33 cellular contexts compared by ENCODE assay signal in the genomic region with DNA sequence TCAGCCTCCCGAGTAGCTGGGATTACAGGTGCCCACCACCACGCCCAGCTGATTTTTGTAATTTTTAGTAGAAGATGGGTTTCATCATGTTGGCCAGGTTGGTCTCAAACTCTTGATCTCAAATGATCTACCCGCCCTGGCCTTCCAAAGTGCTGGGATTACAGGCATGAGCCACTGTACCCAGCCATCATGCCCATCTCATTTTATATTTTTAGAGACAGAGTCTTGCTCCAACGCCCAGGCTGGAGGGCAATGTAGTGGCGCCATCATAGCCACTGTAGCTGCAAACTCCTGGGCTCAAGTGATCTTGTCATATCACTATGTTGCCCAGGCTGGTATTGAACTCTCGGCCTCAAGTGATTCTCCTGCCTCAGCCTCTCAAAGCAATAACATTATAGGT.
"Had no signal": no experiment of that assay in that cellular context is flagged by ENCODE, and none has a peak within 500 bp of the region (broad histone marks: within the 10 kb centered on the region; RNA-seq: fewer than 3 reads in every experiment).

No MANE protein-coding gene starts in this region.

- H3K4me1 Mint-ChIP-seq: activated B cell treated with CpG ODN at 0.5 μM for 24 hours; activated naive CD4-positive, alpha-beta T cell treated with anti-CD3 and anti-CD28 coated beads, Interleukin-2, amount 50 U/mL, for 24 hours; endodermal cell had no signal

- H3K9me3 Mint-ChIP-seq: activated B cell treated with CpG ODN at 0.5 μM for 24 hours; activated CD8-positive, alpha-beta T cell treated with anti-CD3 and anti-CD28 coated beads for 36 hours; activated naive CD4-positive, alpha-beta T cell treated with anti-CD3 and anti-CD28 coated beads, Interleukin-2, amount 50 U/mL, for 24 hours; activated T-helper 1 cell treated with anti-CD3 and anti-CD28 coated beads, Interleukin-12 subunit alpha, Interleukin-12 subunit beta, Interleukin-2, Interleukin-4 antibody, amounts not matched to agents 30 ng/mL and 10 ng/mL and 1 ng/mL, durations not matched to agents 14 hours and 24 hours and 36 hours; activated T-helper 2 cell treated with anti-CD3 and anti-CD28 coated beads, Interferon-gamma antibody, Interleukin-2, Interleukin-4, amounts not matched to agents 10 μg/mL and 5 μg/mL and 100 μg/mL, durations not matched to agents 14 hours and 24 hours and 36 hours; dendritic cell treated with granulocyte-macrophage colony-stimulating factor and Interleukin-4, amounts not matched to agents 40 ng/mL and 50 ng/mL, for 4 days; endodermal cell; T-cell; T-helper 1 cell treated with Interleukin-12 subunit alpha and Interleukin-12 subunit beta and Interleukin-4 antibody, amounts not matched to agents 30 μg/mL and 1 μg/mL, for 36 hours; T-helper 2 cell treated with Interferon-gamma antibody and Interleukin-4, amounts not matched to agents 5 μg/mL and 100 μg/mL, for 36 hours had no signal

- H3K4me3 Mint-ChIP-seq: activated B cell treated with CpG ODN at 0.5 μM for 24 hours; activated CD8-positive, alpha-beta T cell treated with anti-CD3 and anti-CD28 coated beads for 36 hours; activated naive CD4-positive, alpha-beta T cell treated with anti-CD3 and anti-CD28 coated beads, Interleukin-2, amount 50 U/mL, for 24 hours; activated T-helper 1 cell treated with anti-CD3 and anti-CD28 coated beads, Interleukin-12 subunit alpha, Interleukin-12 subunit beta, Interleukin-2, Interleukin-4 antibody, amounts not matched to agents 30 ng/mL and 10 ng/mL and 1 ng/mL, durations not matched to agents 14 hours and 24 hours and 36 hours; dendritic cell treated with granulocyte-macrophage colony-stimulating factor and Interleukin-4, amounts not matched to agents 40 ng/mL and 50 ng/mL, for 4 days; endodermal cell; T-cell; T-helper 1 cell treated with Interleukin-12 subunit alpha and Interleukin-12 subunit beta and Interleukin-4 antibody, amounts not matched to agents 30 μg/mL and 1 μg/mL, for 36 hours; T-helper 2 cell treated with Interferon-gamma antibody and Interleukin-4, amounts not matched to agents 5 μg/mL and 100 μg/mL, for 36 hours had no signal

- H3K27ac Mint-ChIP-seq: activated B cell treated with CpG ODN at 0.5 μM for 24 hours; activated CD8-positive, alpha-beta T cell treated with anti-CD3 and anti-CD28 coated beads for 36 hours; activated naive CD4-positive, alpha-beta T cell treated with anti-CD3 and anti-CD28 coated beads, Interleukin-2, amount 50 U/mL, for 24 hours; activated T-helper 1 cell treated with anti-CD3 and anti-CD28 coated beads, Interleukin-12 subunit alpha, Interleukin-12 subunit beta, Interleukin-2, Interleukin-4 antibody, amounts not matched to agents 30 ng/mL and 10 ng/mL and 1 ng/mL, durations not matched to agents 14 hours and 24 hours and 36 hours; activated T-helper 2 cell treated with anti-CD3 and anti-CD28 coated beads, Interferon-gamma antibody, Interleukin-2, Interleukin-4, amounts not matched to agents 10 μg/mL and 5 μg/mL and 100 μg/mL, durations not matched to agents 14 hours and 24 hours and 36 hours; dendritic cell treated with granulocyte-macrophage colony-stimulating factor and Interleukin-4, amounts not matched to agents 40 ng/mL and 50 ng/mL, for 4 days; endodermal cell; T-cell; T-helper 1 cell treated with Interleukin-12 subunit alpha and Interleukin-12 subunit beta and Interleukin-4 antibody, amounts not matched to agents 30 μg/mL and 1 μg/mL, for 36 hours; T-helper 2 cell treated with Interferon-gamma antibody and Interleukin-4, amounts not matched to agents 5 μg/mL and 100 μg/mL, for 36 hours had no signal

- H3K27me3 Mint-ChIP-seq: activated B cell treated with CpG ODN at 0.5 μM for 24 hours; activated CD8-positive, alpha-beta T cell treated with anti-CD3 and anti-CD28 coated beads for 36 hours; activated naive CD4-positive, alpha-beta T cell treated with anti-CD3 and anti-CD28 coated beads, Interleukin-2, amount 50 U/mL, for 24 hours; dendritic cell treated with granulocyte-macrophage colony-stimulating factor and Interleukin-4, amounts not matched to agents 40 ng/mL and 50 ng/mL, for 4 days; T-cell had no signal

- DNase-seq: activated B cell treated with CpG ODN at 0.5 μM for 24 hours; activated CD4-positive, alpha-beta T cell treated with anti-CD3 and anti-CD28 coated beads for 48 hours; activated CD4-positive, alpha-beta T cell treated with anti-CD3 and anti-CD28 coated beads, Interleukin-2, amount 50 U/mL, for 1 hour; activated CD4-positive, alpha-beta T cell treated with anti-CD3 and anti-CD28 coated beads, Interleukin-2, amount 50 U/mL, for 48 hours; activated CD8-positive, alpha-beta memory T cell treated with anti-CD3 and anti-CD28 coated beads for 24 hours; activated CD8-positive, alpha-beta T cell treated with anti-CD3 and anti-CD28 coated beads for 36 hours; activated gamma-delta T cell; activated naive CD4-positive, alpha-beta T cell; activated T-cell treated with anti-CD3 and anti-CD28 coated beads, Interleukin-2, amount 50 U/mL, for 1 hour; activated T-cell treated with anti-CD3 and anti-CD28 coated beads, Interleukin-2, amount 50 U/mL, for 48 hours; adrenal gland; amygdala; aorta; body of pancreas; effector memory CD4-positive, alpha-beta T cell; endodermal cell; erythroblast; foreskin keratinocyte; gastrocnemius medialis; glutamatergic neuron; heart left ventricle; SW 1271; T-cell; T1000; WERI-Rb-1 had no signal

- ATAC-seq: activated CD4-positive, CD25-positive, alpha-beta regulatory T cell treated with anti-CD3 and anti-CD28 coated beads, Interleukin-2, amount 50 U/mL, for 24 hours; activated CD8-positive, alpha-beta T cell treated with anti-CD3 and anti-CD28 coated beads for 36 hours; body of pancreas; foreskin keratinocyte; gastrocnemius medialis; heart left ventricle; T-cell had no signal

- H3K9me3 ChIP-seq: adrenal gland, body of pancreas, esophagus muscularis mucosa, gastrocnemius medialis, heart left ventricle had no signal
